In the genomic region with DNA sequence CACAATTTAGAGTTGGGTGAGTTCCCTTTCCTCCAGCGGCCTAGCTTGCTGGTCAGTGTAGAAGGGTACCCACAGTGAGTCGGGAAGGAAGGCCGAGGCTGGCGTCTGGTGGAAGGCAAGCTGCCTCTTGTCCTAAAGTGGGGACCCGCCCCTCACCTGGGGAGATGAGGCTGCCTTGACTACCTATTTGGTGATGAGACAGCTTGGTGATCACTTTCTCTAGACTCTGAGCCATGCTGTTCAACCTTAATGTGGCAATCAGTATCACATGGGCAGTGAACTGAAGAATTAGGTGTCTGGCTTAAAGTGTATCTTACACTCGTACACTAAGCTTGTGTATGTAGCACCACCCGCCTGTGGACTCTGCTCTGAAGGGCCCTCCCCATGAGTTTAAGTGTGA, we compare ENCODE assay signal across 25 cellular contexts.
"Had no signal": no experiment of that assay in that cellular context is flagged by ENCODE, and none has a peak within 500 bp of the region (broad histone marks: within the 10 kb centered on the region; RNA-seq: fewer than 3 reads in every experiment).

No MANE protein-coding gene starts in this region.

- H3K27ac ChIP-seq: ascending aorta, body of pancreas had no signal

- H3K27me3 Mint-ChIP-seq: activated B cell treated with CpG ODN at 0.5 μM for 24 hours; activated CD8-positive, alpha-beta memory T cell treated with anti-CD3 and anti-CD28 coated beads, Interleukin-2, amount 10 ng/mL, durations not matched to agents 7 days and 5 days; activated naive CD4-positive, alpha-beta T cell treated with anti-CD3 and anti-CD28 coated beads, Interleukin-2, amount 50 U/mL, for 24 hours; activated T-cell treated with anti-CD3 and anti-CD28 coated beads, Interleukin-2, amount 50 U/mL, for 24 hours; T-cell had no signal

- H3K4me3 ChIP-seq: ascending aorta, body of pancreas had no signal

- H3K36me3 Mint-ChIP-seq: activated CD8-positive, alpha-beta memory T cell treated with anti-CD3 and anti-CD28 coated beads, Interleukin-2, amount 10 ng/mL, durations not matched to agents 7 days and 5 days; activated naive CD4-positive, alpha-beta T cell treated with anti-CD3 and anti-CD28 coated beads, Interleukin-2, amount 50 U/mL, for 24 hours; T-cell had no signal

- H3K27ac Mint-ChIP-seq: activated B cell treated with CpG ODN at 0.5 μM for 24 hours; activated CD4-positive, alpha-beta T cell treated with anti-CD3 and anti-CD28 coated beads, Interleukin-2, amount 10 ng/mL, durations not matched to agents 24 days and 14 days; activated CD8-positive, alpha-beta memory T cell treated with anti-CD3 and anti-CD28 coated beads, Interleukin-2, amount 10 ng/mL, durations not matched to agents 7 days and 5 days; activated naive CD4-positive, alpha-beta T cell treated with anti-CD3 and anti-CD28 coated beads, Interleukin-2, amount 50 U/mL, for 24 hours; activated T-cell treated with anti-CD3 and anti-CD28 coated beads, Interleukin-2, amount 50 U/mL, for 24 hours; activated T-helper 1 cell treated with anti-CD3 and anti-CD28 coated beads, Interleukin-12 subunit alpha, Interleukin-12 subunit beta, Interleukin-2, Interleukin-4 antibody, amounts not matched to agents 30 ng/mL and 10 ng/mL and 1 ng/mL, durations not matched to agents 14 hours and 24 hours and 36 hours; T-cell had no signal

- ATAC-seq: activated CD8-positive, alpha-beta memory T cell treated with anti-CD3 and anti-CD28 coated beads, Interleukin-2, amount 10 ng/mL, durations not matched to agents 7 days and 5 days; body of pancreas; T-cell had no signal

- H3K4me1 Mint-ChIP-seq: activated B cell treated with CpG ODN at 0.5 μM for 24 hours; activated naive CD4-positive, alpha-beta T cell treated with anti-CD3 and anti-CD28 coated beads, Interleukin-2, amount 50 U/mL, for 24 hours; T-cell had no signal

- H3K9me3 ChIP-seq: ascending aorta, body of pancreas had no signal

- H3K36me3 ChIP-seq: ascending aorta had no signal

- H3K27me3 ChIP-seq: ascending aorta, body of pancreas had no signal

- H3K4me3 Mint-ChIP-seq: activated B cell treated with CpG ODN at 0.5 μM for 24 hours; activated CD4-positive, alpha-beta T cell treated with anti-CD3 and anti-CD28 coated beads, Interleukin-2, amount 10 ng/mL, durations not matched to agents 24 days and 14 days; activated CD8-positive, alpha-beta memory T cell treated with anti-CD3 and anti-CD28 coated beads, Interleukin-2, amount 10 ng/mL, durations not matched to agents 7 days and 5 days; activated naive CD4-positive, alpha-beta T cell treated with anti-CD3 and anti-CD28 coated beads, Interleukin-2, amount 50 U/mL, for 24 hours; activated T-cell treated with anti-CD3 and anti-CD28 coated beads, Interleukin-2, amount 50 U/mL, for 24 hours; activated T-helper 1 cell treated with anti-CD3 and anti-CD28 coated beads, Interleukin-12 subunit alpha, Interleukin-12 subunit beta, Interleukin-2, Interleukin-4 antibody, amounts not matched to agents 30 ng/mL and 10 ng/mL and 1 ng/mL, durations not matched to agents 14 hours and 24 hours and 36 hours; T-cell had no signal

- DNase-seq: activated B cell treated with CpG ODN at 0.5 μM for 24 hours; activated CD4-positive, alpha-beta T cell treated with anti-CD3 and anti-CD28 coated beads for 1 hour; activated CD4-positive, alpha-beta T cell treated with anti-CD3 and anti-CD28 coated beads, Interleukin-2, amount 10 ng/mL, durations not matched to agents 24 days and 14 days; activated CD4-positive, alpha-beta T cell treated with anti-CD3 and anti-CD28 coated beads, Interleukin-2, amount 50 U/mL, for 48 hours; activated CD8-positive, alpha-beta memory T cell treated with anti-CD3 and anti-CD28 coated beads, Interleukin-2, amount 10 ng/mL, durations not matched to agents 7 days and 5 days; activated effector memory CD4-positive, alpha-beta T cell treated with Interleukin-2 at 50 U/mL for 16 hours; activated naive CD4-positive, alpha-beta T cell; activated T-cell treated with anti-CD3 and anti-CD28 coated beads, Interleukin-2, amount 50 U/mL, for 24 hours; body of pancreas; MM.1S; NCI-H1105; NCI-H1436; NCI-H1694 treated with DMSO at 0.1 percent for 48 hours; NCI-H2029 treated with DMSO at 0.1 percent for 48 hours; NCI-H345; NCI-H510A; NCI-H526 treated with DMSO at 0.1 percent for 48 hours; NCI-H82; SIG-M5; T-cell; T-helper 2 cell; T1000 had no signal

- H3K4me1 ChIP-seq: body of pancreas had no signal

- H3K9me3 Mint-ChIP-seq: activated B cell treated with CpG ODN at 0.5 μM for 24 hours; activated CD4-positive, alpha-beta T cell treated with anti-CD3 and anti-CD28 coated beads, Interleukin-2, amount 10 ng/mL, durations not matched to agents 24 days and 14 days; activated naive CD4-positive, alpha-beta T cell treated with anti-CD3 and anti-CD28 coated beads, Interleukin-2, amount 50 U/mL, for 24 hours; activated T-cell treated with anti-CD3 and anti-CD28 coated beads, Interleukin-2, amount 50 U/mL, for 24 hours; activated T-helper 1 cell treated with anti-CD3 and anti-CD28 coated beads, Interleukin-12 subunit alpha, Interleukin-12 subunit beta, Interleukin-2, Interleukin-4 antibody, amounts not matched to agents 30 ng/mL and 10 ng/mL and 1 ng/mL, durations not matched to agents 14 hours and 24 hours and 36 hours; T-cell had no signal
